ENCODE assay signal across 8 cellular contexts in the genomic region with DNA sequence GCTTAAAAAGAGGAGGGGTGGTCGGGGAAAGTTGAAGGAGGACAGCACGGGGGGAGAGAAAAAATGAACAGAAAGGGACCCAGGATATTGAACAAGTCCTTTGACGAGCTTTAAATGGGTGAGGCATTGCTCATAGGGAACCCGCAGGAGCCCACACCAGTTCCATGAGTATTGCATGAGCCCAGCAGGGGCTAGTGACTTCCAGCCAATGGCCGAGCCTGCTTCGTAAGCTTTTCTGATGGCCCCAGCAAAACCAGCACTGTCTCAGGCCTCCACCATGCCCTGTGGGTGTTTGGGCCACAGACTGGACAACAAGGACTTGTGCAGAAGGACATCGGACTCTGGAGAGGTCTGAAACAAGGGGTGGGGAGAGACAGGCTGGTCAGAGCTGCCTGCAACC.
DNase-seq lines count a peak whose midpoint lies in the region; ATAC-seq, FAIRE-seq and TF ChIP-seq lines count a peak whose summit lies in the region.

No MANE protein-coding gene starts in this region.

- DNase-seq in CD8-positive, alpha-beta T cell: no peak
- DNase-seq in RPMI7951 (ENCODE audit: low read depth) (peak; percentile 74), endothelial cell of umbilical vein (ENCODE audit: low read depth, low spot score) (no peak), LoVo (ENCODE audit: low spot score) (no peak), putamen (ENCODE audit: low spot score) (no peak), GM03348 (ENCODE audit: low spot score) (no peak)

- no peaks in the 10 kb centered on the region for H4K20me1 ChIP-seq in endothelial cell of umbilical vein (replicated peaks; ENCODE audit: control insufficient read depth, extremely low read depth, insufficient read depth, low read length)

- peaks cover 69% of the 10 kb centered on the region for H3K4me1 Mint-ChIP-seq in CD8-positive, alpha-beta T cell (ENCODE audit: low read depth)

- no peaks in the 10 kb centered on the region for H3K36me3 Mint-ChIP-seq in CD8-positive, alpha-beta T cell

- FAIRE-seq in endothelial cell of umbilical vein (lab: Jason Lieb, UNC): peak; percentile 58

- H3K36me3 ChIP-seq in CD8-positive, alpha-beta T cell (ENCODE audit: insufficient read depth, low read length): no peaks in the 10 kb centered on the region
- H3K36me3 ChIP-seq in endothelial cell of umbilical vein (ENCODE audit: control insufficient read depth in 2 of 2, extremely low read depth in 1 of 2, insufficient read depth in 2 of 2, low read length in 2 of 2) (no peaks in the 10 kb centered on the region), parathyroid adenoma (ENCODE audit: control insufficient read depth, insufficient read depth, low read length) (no peaks in the 10 kb centered on the region)

- POLR2A ChIA-PET in CD8-positive, alpha-beta T cell (lab: Charles Lee): interaction anchor here (0.6 to 4.7 kb wide), 13 partner anchors 21 to 432 kb away, joined by 3 to 32 read pairs (median 4); a partner anchor contains a TSS
- POLR2A ChIA-PET in endothelial cell of umbilical vein (lab: Charles Lee): interaction anchor here (0.9 to 2.1 kb wide), 7 partner anchors 12 to 225 kb away, joined by 3 to 34 read pairs (median 6); a partner anchor contains a TSS

- no peaks in the 10 kb centered on the region for H3K9me3 ChIP-seq in CD8-positive, alpha-beta T cell (ENCODE audit: low read length)
- H3K9me3 ChIP-seq in endothelial cell of umbilical vein (replicated peaks; ENCODE audit: control insufficient read depth, insufficient read depth, low read length) (no peaks in the 10 kb centered on the region), parathyroid adenoma (ENCODE audit: control insufficient read depth, low read length) (no peaks in the 10 kb centered on the region)

- no peak for ATAC-seq in CD8-positive, alpha-beta T cell
- no peak for ATAC-seq in HG02642 (IDR thresholded peaks at IDR 0.05; ENCODE audit: poor library complexity, unreplicated experiment)

- BruUV-seq in endothelial cell of umbilical vein (replicated peaks; lab: Mats Ljungman, UMichigan): TSS peak; percentile 45

- no peak for TF ChIP-seq CTCF in CD8-positive, alpha-beta T cell (IDR thresholded peaks at IDR 0.05)
- TF ChIP-seq CTCF in endothelial cell of umbilical vein (IDR thresholded peaks at IDR 0.05; ENCODE audit: extremely low read depth in 1 of 2, insufficient read depth in 1 of 2, low read depth in 1 of 2, low read length in 2 of 2) (no peak), parathyroid adenoma (IDR thresholded peaks at IDR 0.05) (no peak)

- intact Hi-C loops in CD8-positive, alpha-beta T cell (cut with DNase I, micrococcal nuclease): loop anchor here (5.0 to 10.0 kb wide), 3 partner anchors 399 to 439 kb away; no protein-coding TSS in a partner anchor
- intact Hi-C loops in endothelial cell of umbilical vein (cut with micrococcal nuclease): loop anchor here (1.0 to 10.0 kb wide), 6 partner anchors 12 to 739 kb away; no protein-coding TSS in a partner anchor

- peak overlapping the region; percentile 96 for H3K27ac Mint-ChIP-seq in CD8-positive, alpha-beta T cell

- H2AFZ ChIP-seq in endothelial cell of umbilical vein (ENCODE audit: low read depth, low read length) (peak overlapping the region; percentile 34), parathyroid adenoma (no peak overlapping the region)

- no peaks in the 10 kb centered on the region for H3K9me1 ChIP-seq in endothelial cell of umbilical vein (replicated peaks; ENCODE audit: control insufficient read depth, extremely low read depth, insufficient read depth, low read length)

- TF ChIP-seq POLR2A in endothelial cell of umbilical vein (IDR thresholded peaks at IDR 0.05; ENCODE audit: low read depth, low read length): no peak

- no peaks in the 10 kb centered on the region for H3K27me3 Mint-ChIP-seq in CD8-positive, alpha-beta T cell (ENCODE audit: low read depth)

- no peak overlapping the region for H3K27ac ChIP-seq in CD8-positive, alpha-beta T cell (ENCODE audit: low read depth, low read length)
- H3K27ac ChIP-seq in endothelial cell of umbilical vein (ENCODE audit: insufficient read depth, low read depth, low read length): peak overlapping the region; percentile 98
- peak overlapping the region; percentile 13 for H3K27ac ChIP-seq in parathyroid adenoma

- H3K4me2 ChIP-seq in endothelial cell of umbilical vein (ENCODE audit: insufficient read depth, low read length) (peak overlapping the region; percentile 39), parathyroid adenoma (ENCODE audit: low read length) (no peak overlapping the region)

- no peaks in the 10 kb centered on the region for H3K27me3 ChIP-seq in CD8-positive, alpha-beta T cell (ENCODE audit: insufficient read depth, low read length)
- H3K27me3 ChIP-seq in endothelial cell of umbilical vein (ENCODE audit: control insufficient read depth in 2 of 2, insufficient read depth in 2 of 2, low read length in 2 of 2): no peaks in the 10 kb centered on the region
- no peaks in the 10 kb centered on the region for H3K27me3 ChIP-seq in parathyroid adenoma (ENCODE audit: control insufficient read depth, insufficient read depth, low read length)

- CTCF ChIA-PET in CD8-positive, alpha-beta T cell (lab: Charles Lee): interaction anchor here (0.7 to 5.8 kb wide), 5 partner anchors 12 to 783 kb away, joined by 3 to 35 read pairs (median 5); no protein-coding TSS in a partner anchor
- CTCF ChIA-PET in endothelial cell of umbilical vein (lab: Charles Lee): interaction anchor here (0.6 to 2.2 kb wide), 25 partner anchors 11 to 739 kb away, joined by 3 to 17 read pairs (median 5); a partner anchor contains a TSS

- H3K9me3 Mint-ChIP-seq in CD8-positive, alpha-beta T cell: no peaks in the 10 kb centered on the region

- peak overlapping the region; percentile 32 for H3K4me3 Mint-ChIP-seq in CD8-positive, alpha-beta T cell

- H3K4me1 ChIP-seq in CD8-positive, alpha-beta T cell (ENCODE audit: insufficient read depth, low read length): peaks cover 56% of the 10 kb centered on the region
- peaks cover 43% of the 10 kb centered on the region for H3K4me1 ChIP-seq in endothelial cell of umbilical vein (ENCODE audit: control insufficient read depth, extremely low read depth, insufficient read depth, low read length)
- peaks cover 20% of the 10 kb centered on the region for H3K4me1 ChIP-seq in parathyroid adenoma

- dilution Hi-C loops in endothelial cell of umbilical vein (cut with MboI; ENCODE audit: extremely low pct_ligation_motif_present, low sequenced_read_pairs): no loop called here

- no peak overlapping the region for H3K4me3 ChIP-seq in CD8-positive, alpha-beta T cell (ENCODE audit: low read depth, low read length)
- H3K4me3 ChIP-seq in endothelial cell of umbilical vein (replicated peaks in 1 of 3; ENCODE audit: insufficient read depth in 1 of 3, low read depth in 1 of 3, low read length in 3 of 3) (no peak overlapping the region), parathyroid adenoma (ENCODE audit: low read depth, low read length) (no peak overlapping the region)

- H3K79me2 ChIP-seq in endothelial cell of umbilical vein (ENCODE audit: control insufficient read depth, insufficient read depth, low read length) (no peaks in the 10 kb centered on the region), parathyroid adenoma (no peaks in the 10 kb centered on the region)

- peak overlapping the region; percentile 74 for H3K9ac ChIP-seq in endothelial cell of umbilical vein (replicated peaks; ENCODE audit: extremely low read depth, insufficient read depth, low read length)
- H3K9ac ChIP-seq in parathyroid adenoma: no peak overlapping the region

TF ChIP-seq in endothelial cell of umbilical vein, 7 proteins besides CTCF, POLR2A, EP300 and RAD21:
- TF ChIP-seq EZH2 (IDR thresholded peaks at IDR 0.05; ENCODE audit: borderline replicate concordance, low read depth, low read length, severe bottlenecking) (no peak), FOS (IDR thresholded peaks at IDR 0.05; ENCODE audit: borderline replicate concordance, insufficient read depth, low read length) (no peak), POLR2AphosphoS5 (IDR thresholded peaks at IDR 0.05; ENCODE audit: insufficient read depth, low read depth, low read length) (no peak), GATA2 (IDR thresholded peaks at IDR 0.05; ENCODE audit: insufficient read depth, insufficient read length, low read depth, low read length) (no peak), MYC (IDR thresholded peaks at IDR 0.05; ENCODE audit: low read depth, low read length) (no peak), JUN (IDR thresholded peaks at IDR 0.05; ENCODE audit: borderline replicate concordance, insufficient read depth, insufficient read length, low read depth) (no peak)
- TF ChIP-seq, protein P1, sequence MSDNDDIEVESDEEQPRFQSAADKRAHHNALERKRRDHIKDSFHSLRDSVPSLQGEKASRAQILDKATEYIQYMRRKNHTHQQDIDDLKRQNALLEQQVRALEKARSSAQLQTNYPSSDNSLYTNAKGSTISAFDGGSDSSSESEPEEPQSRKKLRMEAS (IDR thresholded peaks at IDR 0.05; ENCODE audit: insufficient read depth, insufficient read length): no peak
